In the genomic region with DNA sequence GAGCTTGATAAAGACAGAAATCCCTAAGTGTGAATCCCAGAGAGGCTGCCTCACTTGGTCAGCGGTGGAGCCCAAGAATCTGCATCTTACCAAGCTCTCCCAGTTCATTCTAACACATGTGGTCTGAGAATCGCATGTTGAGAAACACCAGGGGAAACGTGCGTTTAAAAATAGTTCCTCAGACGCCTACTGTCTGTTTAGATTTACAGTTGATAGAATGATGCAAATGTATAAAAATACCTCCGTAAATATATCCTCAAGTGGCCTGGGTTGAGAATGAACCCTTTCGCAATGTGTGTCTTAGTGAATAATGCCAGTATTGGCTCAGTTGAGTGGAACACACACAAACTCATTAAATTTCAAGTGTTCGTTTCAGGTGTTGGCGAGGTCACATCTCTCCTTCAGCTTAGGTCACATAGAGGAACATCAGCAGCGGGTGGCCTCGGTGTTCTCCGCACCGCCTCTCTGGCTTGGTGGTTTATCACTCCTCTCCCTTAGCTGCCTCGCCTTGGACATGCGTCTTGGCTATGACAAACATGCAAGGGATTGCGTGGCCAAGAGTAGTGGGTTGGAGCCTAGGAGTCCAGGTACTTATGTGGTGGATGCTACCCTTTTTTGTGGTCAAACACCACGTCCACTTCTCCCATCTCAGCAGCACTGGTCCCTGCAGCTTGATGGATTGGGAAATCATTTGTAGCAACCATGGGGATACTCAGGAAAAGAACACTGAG, we compare ENCODE assay signal across 25 cellular contexts.
DNase-seq lines count a peak whose midpoint lies in the region; ATAC-seq and TF ChIP-seq lines count a peak whose summit lies in the region.
"Had no signal": no experiment of that assay in that cellular context is flagged by ENCODE, and none has a peak within 500 bp of the region (broad histone marks: within the 10 kb centered on the region; RNA-seq: fewer than 3 reads in every experiment).

No MANE protein-coding gene starts in this region.

- no peak overlapping the region for H3K4me3 ChIP-seq in adrenal gland
- H3K4me3 ChIP-seq: HAP-1, pancreas, right atrium auricular region, SJSA1, spleen had no signal

- H3K36me3 ChIP-seq in adrenal gland (replicated peaks in 1 of 2) = no peaks in the 10 kb centered on the region
- H3K36me3 ChIP-seq: HAP-1, pancreas, right atrium auricular region, SJSA1, spleen had no signal

- DNase-seq in SIG-M5 treated with dmso at 0.1 percent for 504 hours (lab: John Stamatoyannopoulos, UW; ENCODE audit: unreplicated experiment) (peak; percentile 69), SIG-M5 (lab: John Stamatoyannopoulos, UW) (no peak), NOMO-1 treated with dmso at 0.1 percent for 144 hours (lab: John Stamatoyannopoulos, UW; ENCODE audit: unreplicated experiment) (peak; percentile 73), adrenal gland (no peak), cerebellum (ENCODE audit: low spot score) (no peak), hippocampal formation (lab: John Stamatoyannopoulos, UW) (no peak)
- DNase-seq: activated CD4-positive, CD25-positive, alpha-beta regulatory T cell treated with anti-CD3 and anti-CD28 coated beads, Interleukin-2, amount 50 U/mL, for 72 hours; activated CD8-positive, alpha-beta T cell treated with anti-CD3 and anti-CD28 coated beads for 36 hours; activated naive CD8-positive, alpha-beta T cell treated with anti-CD3 and anti-CD28 coated beads, Interleukin-2, amount 10 ng/mL, durations not matched to agents 7 days and 5 days; effector CD8-positive, alpha-beta T cell; midbrain; NCI-H1694; NCI-H82; pancreas; stimulated activated CD4-positive, alpha-beta T cell treated with anti-CD3 and anti-CD28 coated beads, Interleukin-2, amount 100 ng/mL, for 48 hours; T-helper 1 cell had no signal

- H3K27ac ChIP-seq in layer of hippocampus (ENCODE audit: low read depth, low read length) (peak overlapping the region; percentile 5), adrenal gland (peak overlapping the region in 2 of 5 donors; percentile 61 to 81)
- H3K27ac ChIP-seq: pancreas, right atrium auricular region, SJSA1 had no signal

- peaks cover 3 to 12% of the 10 kb centered on the region in 2 donors for H3K4me1 ChIP-seq in adrenal gland (replicated peaks in 1 of 2)
- H3K4me1 ChIP-seq: HAP-1, right atrium auricular region had no signal

- TF ChIP-seq CTCF in adrenal gland (IDR thresholded peaks at IDR 0.05) = no peak

- WGBS in adrenal gland, 4 donors = 68 to 76% (median 73%) methylated on average over 17 of the region's 17 CpGs

- no peaks in the 10 kb centered on the region for H3K9me3 ChIP-seq in adrenal gland (replicated peaks in 1 of 3)
- H3K9me3 ChIP-seq: HAP-1, pancreas had no signal

- TF ChIP-seq POLR2A in adrenal gland (IDR thresholded peaks at IDR 0.05) = no peak

- H3K27me3 ChIP-seq in layer of hippocampus (ENCODE audit: control insufficient read depth, insufficient read depth, low read length) (no peaks in the 10 kb centered on the region), adrenal gland (no peaks in the 10 kb centered on the region)
- H3K27me3 ChIP-seq: pancreas, right atrium auricular region, SJSA1, spleen had no signal

- ATAC-seq in HG03457 (IDR thresholded peaks at IDR 0.05; ENCODE audit: unreplicated experiment) = no peak
- ATAC-seq: activated CD8-positive, alpha-beta T cell treated with anti-CD3 and anti-CD28 coated beads for 36 hours; left lobe of liver; natural killer cell treated with Interleukin-12 subunit alpha and Interleukin-12 subunit beta and Interleukin-15 and Interleukin-18, amount 100 ng/mL, for 72 hours; pancreas; stimulated activated effector memory CD8-positive, alpha-beta T cell treated with anti-CD3 and anti-CD28 coated beads, Interleukin-12 subunit alpha, Interleukin-12 subunit beta, amount 100 ng/mL, for 72 hours had no signal

- intact Hi-C loops in adrenal gland (cut with DNase I) = no loop called here

Comparison
In these comparisons a context has a peak if more than half of its experiments do, and no peak if none do; other contexts are left out.
1. DNase-seq: peak in SIG-M5 treated with dmso at 0.1 percent for 504 hours (single experiment) and NOMO-1 treated with dmso at 0.1 percent for 144 hours (single experiment); none in SIG-M5 (single experiment), adrenal gland (0 of 7), cerebellum (single experiment) and hippocampal formation (0 of 2).